21 cellular contexts compared by ENCODE assay signal in genomic region chr3:190543656-190544055, GRCh38. TPM values are rescaled to one million over a fixed set of nuclear protein-coding genes. Genes with fewer than 3 reads are reported as not detected.
DNase-seq lines count a peak whose midpoint lies in the region; TF ChIP-seq lines count a peak whose summit lies in the region.
"Had no signal": no experiment of that assay in that cellular context is flagged by ENCODE, and none has a peak within 500 bp of the region (broad histone marks: within the 10 kb centered on the region; RNA-seq: fewer than 3 reads in every experiment).

No MANE protein-coding gene starts in this region.

- H2BK120ac ChIP-seq in neuronal stem cell (ENCODE audit: low read depth, low read length): no peak overlapping the region

- intact Hi-C loops in lower leg skin (cut with DNase I; ENCODE audit: low total_unique reads): no loop called here

- H3K27me3 ChIP-seq in neuronal stem cell (ENCODE audit: control insufficient read depth in 3 of 3, insufficient read depth in 3 of 3, low read depth in 1 of 3, low read length in 3 of 3): no peaks in the 10 kb centered on the region
- H3K27me3 ChIP-seq: brain microvascular endothelial cell had no signal

- H2BK12ac ChIP-seq in neuronal stem cell (ENCODE audit: low read length): no peak overlapping the region

- no peak overlapping the region for H2AK5ac ChIP-seq in neuronal stem cell (ENCODE audit: low read depth, low read length)

- H4K8ac ChIP-seq in neuronal stem cell (ENCODE audit: low read depth, low read length): no peak overlapping the region

- no peak overlapping the region for H2BK15ac ChIP-seq in neuronal stem cell (ENCODE audit: low read length)

- no peak overlapping the region for H3K9ac ChIP-seq in neuronal stem cell (ENCODE audit: low read depth, low read length, poor library complexity)
- H3K9ac ChIP-seq: SK-N-SH had no signal

- DNase-seq in DMS153 (lab: John Stamatoyannopoulos, UW): peak; percentile 77
- peak; percentile 87 for DNase-seq in NCI-H146 (lab: John Stamatoyannopoulos, UW)
- peak; percentile 92 for DNase-seq in epithelial cell of esophagus (ENCODE audit: low read depth)
- no peak for DNase-seq in neuronal stem cell (ENCODE audit: low spot score)
- DNase-seq in stimulated activated CD4-positive, alpha-beta T cell treated with anti-CD3 and anti-CD28 coated beads, Interleukin-12 subunit alpha, Interleukin-12 subunit beta, amount 100 ng/mL, for 4 hours: no peak
- DNase-seq in lower leg skin (ENCODE audit: low spot score in 2 of 2): no peak
- no peak for DNase-seq in NCI-H2107 treated with DMSO at 0.1 percent for 48 hours (lab: John Stamatoyannopoulos, UW; ENCODE audit: unreplicated experiment)
- DNase-seq: activated CD4-positive, alpha-beta T cell treated with anti-CD3 and anti-CD28 coated beads, Interleukin-2, amount 50 U/mL, for 48 hours; activated effector memory CD4-positive, alpha-beta T cell treated with anti-CD3 and anti-CD28 coated beads, Interleukin-2, amount 50 U/mL, for 16 hours; brain microvascular endothelial cell; CD4-positive, CD25-positive, alpha-beta regulatory T cell; DMS79; endodermal cell; left cardiac atrium; natural killer cell; NCI-H2029 treated with DMSO at 0.1 percent for 48 hours; NK-92 treated with Interleukin-12 subunit alpha and Interleukin-12 subunit beta, amount 100 ng/mL, for 24 hours; posterior cingulate gyrus; SK-N-SH; substantia nigra had no signal

- no peak overlapping the region for H3K23ac ChIP-seq in neuronal stem cell (ENCODE audit: low read depth, low read length, poor library complexity)

- H3K4me1 ChIP-seq in neuronal stem cell (ENCODE audit: control insufficient read depth in 2 of 2, insufficient read depth in 1 of 2, low read depth in 1 of 2, low read length in 2 of 2): peaks cover 4 to 30% of the 10 kb centered on the region in 2 donors

- peak overlapping the region; percentile 21 for H3K14ac ChIP-seq in neuronal stem cell (ENCODE audit: low read length)

- TF ChIP-seq CTCF in epithelial cell of esophagus (IDR thresholded peaks at IDR 0.05; ENCODE audit: insufficient read depth, low read depth, low read length, missing control alignments): no peak
- no peak for TF ChIP-seq CTCF in lower leg skin (IDR thresholded peaks at IDR 0.05)

- H2BK5ac ChIP-seq in neuronal stem cell (ENCODE audit: low read length): no peak overlapping the region

- WGBS in neuronal stem cell (ENCODE audit: extremely low coverage in 2 of 2, insufficient read length in 2 of 2, insufficient replicate concordance in 1 of 2), 2 donors: no CpG with 5 or more reads among the region's 4 CpGs
- 40 to 54% methylated on average over 4 of the region's 4 CpGs for WGBS in lower leg skin, 2 donors

- H3K9me3 ChIP-seq in neuronal stem cell (replicated peaks in 1 of 2; ENCODE audit: control insufficient read depth in 2 of 2, insufficient read depth in 1 of 2, low read depth in 1 of 2, low read length in 2 of 2): no peaks in the 10 kb centered on the region
- H3K9me3 ChIP-seq: SK-N-SH had no signal

- TF ChIP-seq POLR2A in lower leg skin (IDR thresholded peaks at IDR 0.05): no peak

- no peak overlapping the region for H3K27ac ChIP-seq in neuronal stem cell (replicated peaks; ENCODE audit: low read length)
- H3K27ac ChIP-seq: brain microvascular endothelial cell, coronary artery had no signal

- H2AFZ ChIP-seq in neuronal stem cell (ENCODE audit: low read length): no peak overlapping the region

- no peaks in the 10 kb centered on the region for H3K79me1 ChIP-seq in neuronal stem cell (ENCODE audit: low read depth, low read length)

- no peak overlapping the region for H3K18ac ChIP-seq in neuronal stem cell (ENCODE audit: low read length)

- H3K4me3 ChIP-seq in epithelial cell of esophagus (ENCODE audit: low read length): no peak overlapping the region
- H3K4me3 ChIP-seq in neuronal stem cell (ENCODE audit: low read length in 2 of 2): no peak overlapping the region
- no peak overlapping the region for H3K4me3 ChIP-seq in lower leg skin (ENCODE audit: low read depth, poor library complexity, severe bottlenecking)
- H3K4me3 ChIP-seq: coronary artery had no signal

- no peak overlapping the region for H4K91ac ChIP-seq in neuronal stem cell (ENCODE audit: low read depth, low read length, poor library complexity)

- no peak overlapping the region for H3K4me2 ChIP-seq in neuronal stem cell (ENCODE audit: insufficient read depth, low read length, poor library complexity, severe bottlenecking)
- H3K4me2 ChIP-seq: SK-N-SH had no signal

- H3K4ac ChIP-seq in neuronal stem cell (ENCODE audit: low read length): no peak overlapping the region

- no peaks in the 10 kb centered on the region for H3K36me3 ChIP-seq in neuronal stem cell (replicated peaks in 1 of 2; ENCODE audit: control insufficient read depth in 2 of 2, insufficient read depth in 2 of 2, low read length in 2 of 2)
- H3K36me3 ChIP-seq: brain microvascular endothelial cell had no signal

RNA-seq across cellular contexts. Expression of gene IL1RAP, which starts 29.8 kb away (rescaled TPM):
- polyA plus RNA-seq in neuronal stem cell (2013, experiment 1 of 2): 2.6 TPM
- polyA plus RNA-seq in neuronal stem cell (2013, experiment 2 of 2): 4.0 TPM
- total RNA-seq in lower leg skin: 10 to 100 TPM; 18.5 to 37.7 (median 23.9) TPM

Comparison
In these comparisons a context has a peak if more than half of its experiments do, and no peak if none do; other contexts are left out.
1. DNase-seq: peak in DMS153 (single experiment), NCI-H146 (single experiment) and epithelial cell of esophagus (single experiment); none in neuronal stem cell (single experiment), stimulated activated CD4-positive, alpha-beta T cell treated with anti-CD3 and anti-CD28 coated beads, Interleukin-12 subunit alpha, Interleukin-12 subunit beta, amount 100 ng/mL, for 4 hours (single experiment), lower leg skin (0 of 2) and NCI-H2107 treated with DMSO at 0.1 percent for 48 hours (single experiment).